18 cellular contexts compared by ENCODE assay signal in the genomic region with DNA sequence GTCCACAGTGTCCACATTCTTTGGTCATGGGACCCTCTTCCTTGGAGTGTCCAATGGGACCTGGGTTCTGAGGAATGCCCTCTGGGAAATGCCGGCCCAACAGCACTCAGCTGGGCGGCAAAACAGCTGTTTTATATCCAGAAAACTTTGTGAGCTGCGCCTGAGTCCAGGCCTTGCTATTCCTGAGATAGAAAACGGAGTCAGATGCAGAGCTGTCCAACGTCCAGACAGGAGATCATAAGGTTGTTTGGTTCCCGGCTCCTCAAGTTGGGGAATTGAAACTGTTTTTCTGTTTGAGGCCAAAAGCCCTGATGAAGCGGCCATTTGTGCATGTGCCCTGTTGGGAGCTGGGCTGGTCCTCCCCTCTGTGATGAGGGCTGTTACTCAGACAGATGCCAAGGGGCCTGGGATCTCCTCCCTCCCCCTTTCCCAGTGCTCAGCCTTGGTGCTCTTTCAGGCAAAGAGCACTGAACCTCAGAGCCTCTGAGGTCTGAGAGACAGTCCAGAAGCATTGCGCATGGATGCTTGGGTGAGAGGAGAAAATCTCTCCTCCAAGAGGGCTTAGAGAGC.
DNase-seq lines count a peak whose midpoint lies in the region; ATAC-seq, FAIRE-seq and TF ChIP-seq lines count a peak whose summit lies in the region.
"Had no signal": no experiment of that assay in that cellular context is flagged by ENCODE, and none has a peak within 500 bp of the region (broad histone marks: within the 10 kb centered on the region; RNA-seq: fewer than 3 reads in every experiment).

No MANE protein-coding gene starts in this region.

- no peaks in the 10 kb centered on the region for H3K27me3 ChIP-seq in AG04450 (ENCODE audit: control insufficient read depth, insufficient read depth, low read length)
- H3K27me3 ChIP-seq in GM12878 (replicated peaks in 1 of 2; ENCODE audit: control insufficient read depth in 2 of 2, insufficient read depth in 2 of 2, low read length in 1 of 2): no peaks in the 10 kb centered on the region
- H3K27me3 ChIP-seq in right atrium auricular region: no peaks in the 10 kb centered on the region
- H3K27me3 ChIP-seq: neutrophil had no signal

- no peak for TF ChIP-seq RAD21 in GM12878 (IDR thresholded peaks at IDR 0.05; ENCODE audit: insufficient read depth, low read depth, low read length)

- DNase-seq in AG04450 (ENCODE audit: low read depth, low spot score): peak; percentile 18
- no peak for DNase-seq in GM12878 (ENCODE audit: low read depth, low spot score)
- DNase-seq in right atrium auricular region (ENCODE audit: low spot score): no peak
- DNase-seq in sciatic nerve (ENCODE audit: low spot score): no peak
- DNase-seq in activated CD8-positive, alpha-beta memory T cell treated with anti-CD3 and anti-CD28 coated beads, Interleukin-2, amount 50 U/mL, for 48 hours: no peak
- DNase-seq in Calu3: no peak
- DNase-seq in endothelial cell (ENCODE audit: low spot score): no peak
- no peak for DNase-seq in omental fat pad (ENCODE audit: low spot score)
- DNase-seq: amniotic stem cell; CD4-positive, alpha-beta T cell; cerebellar nuclear complex; NCI-H2029 treated with DMSO at 0.1 percent for 48 hours; NCI-H524 treated with DMSO at 0.1 percent for 48 hours had no signal

- no peaks in the 10 kb centered on the region for H4K20me1 ChIP-seq in GM12878 (ENCODE audit: control insufficient read depth, insufficient read depth)

- H3K27ac Mint-ChIP-seq in Calu3 (ENCODE audit: unreplicated experiment) (no peak overlapping the region), endothelial cell (ENCODE audit: unreplicated experiment) (no peak overlapping the region)
- H3K27ac Mint-ChIP-seq: CD4-positive, alpha-beta T cell; IgD-negative memory B cell had no signal

- POLR2A ChIA-PET in AG04450 (lab: Yijun Ruan, JAX) (interaction anchor here (1.5 kb wide), 1 partner anchor 67 kb away, joined by 4 read pairs; no protein-coding TSS in a partner anchor), GM12878 (lab: Charles Lee) (interaction anchor here (0.6 to 6.0 kb wide), 13 partner anchors 8 to 626 kb away, joined by 3 to 38 read pairs (median 4); no protein-coding TSS in a partner anchor)

- CTCF ChIA-PET in AG04450 (lab: Charles Lee): interaction anchor here (0.9 to 7.0 kb wide), 9 partner anchors 8 to 339 kb away, joined by 3 to 134 read pairs (median 6); no protein-coding TSS in a partner anchor
- CTCF ChIA-PET in GM12878 (lab: Yijun Ruan, JAX): interaction anchor here (0.8 to 11.7 kb wide), 28 partner anchors 8 to 536 kb away, joined by 3 to 174 read pairs (median 8); no protein-coding TSS in a partner anchor
- CTCF ChIA-PET in Calu3 (lab: Charles Lee): interaction anchor here (1.1 to 2.1 kb wide), 2 partner anchors 17 to 258 kb away, joined by 3 to 16 read pairs; no protein-coding TSS in a partner anchor

- ATAC-seq in GM12878 (no peak), sciatic nerve (peak; percentile 29), omental fat pad (ENCODE audit: low FRiP score) (no peak)

- H3K4me3 Mint-ChIP-seq in Calu3 (ENCODE audit: low read depth, unreplicated experiment) (no peak overlapping the region), endothelial cell (ENCODE audit: unreplicated experiment) (no peak overlapping the region)
- H3K4me3 Mint-ChIP-seq: CD4-positive, alpha-beta T cell; IgD-negative memory B cell had no signal

- no peak overlapping the region for H3K4me3 ChIP-seq in AG04450 (ENCODE audit: low read depth, low read length)
- no peak overlapping the region for H3K4me3 ChIP-seq in GM12878
- no peak overlapping the region for H3K4me3 ChIP-seq in right atrium auricular region
- H3K4me3 ChIP-seq: SK-N-MC, skin epidermis had no signal

- H3K9me3 Mint-ChIP-seq in Calu3 (ENCODE audit: low read depth, unreplicated experiment) (no peaks in the 10 kb centered on the region), endothelial cell (ENCODE audit: unreplicated experiment) (no peaks in the 10 kb centered on the region)
- H3K9me3 Mint-ChIP-seq: CD4-positive, alpha-beta T cell; IgD-negative memory B cell had no signal

- H3K36me3 ChIP-seq in GM12878 (ENCODE audit: control insufficient read depth in 2 of 2, insufficient read depth in 2 of 2, low read length in 1 of 2) (no peaks in the 10 kb centered on the region), right atrium auricular region (no peaks in the 10 kb centered on the region)

- H3K4me1 Mint-ChIP-seq in Calu3 (ENCODE audit: low read depth, unreplicated experiment): no peaks in the 10 kb centered on the region
- no peaks in the 10 kb centered on the region for H3K4me1 Mint-ChIP-seq in endothelial cell (ENCODE audit: unreplicated experiment)

- H3K4me1 ChIP-seq in GM12878 (ENCODE audit: control insufficient read depth, insufficient read depth, low read length): peaks cover 6% of the 10 kb centered on the region
- peaks cover 0 to 32% of the 10 kb centered on the region in 2 donors for H3K4me1 ChIP-seq in right atrium auricular region

- H3K36me3 Mint-ChIP-seq in Calu3 (ENCODE audit: insufficient read depth, unreplicated experiment) (no peaks in the 10 kb centered on the region), endothelial cell (ENCODE audit: low read depth, unreplicated experiment) (no peaks in the 10 kb centered on the region)

- FAIRE-seq in GM12878 (lab: Jason Lieb, UNC): no peak
- FAIRE-seq: endometrium had no signal

- intact Hi-C loops in GM12878 (cut with micrococcal nuclease; ENCODE audit: unreplicated experiment): loop anchor here (2.0 to 5.0 kb wide), 3 partner anchors 36 to 193 kb away; no protein-coding TSS in a partner anchor
- intact Hi-C loops in sciatic nerve (cut with DNase I): no loop called here
- intact Hi-C loops in Calu3 (cut with micrococcal nuclease; ENCODE audit: unreplicated experiment): no loop called here

- no peak overlapping the region for H3K9ac ChIP-seq in GM12878 (ENCODE audit: control insufficient read depth, insufficient read depth, low read length)

- RAD21 ChIA-PET in GM12878 (lab: Charles Lee; ENCODE audit: unreplicated experiment): interaction anchor here (0.9 to 11.3 kb wide), 19 partner anchors 12 to 258 kb away, joined by 3 to 226 read pairs (median 9); a partner anchor contains a TSS

- no peaks in the 10 kb centered on the region for H3K9me3 ChIP-seq in AG04450 (ENCODE audit: control insufficient read depth, insufficient read depth, low read length)
- no peaks in the 10 kb centered on the region for H3K9me3 ChIP-seq in GM12878 (replicated peaks; ENCODE audit: control insufficient read depth, insufficient read depth, low read length)
- H3K9me3 ChIP-seq in right atrium auricular region: no peaks in the 10 kb centered on the region
- H3K9me3 ChIP-seq: neutrophil had no signal

- TF ChIP-seq CTCF in AG04450 (IDR thresholded peaks at IDR 0.05; ENCODE audit: low read depth, low read length) (no peak), GM12878 (IDR thresholded peaks at IDR 0.05 in 2 of 3, conservative IDR thresholded peaks at IDR 0.05 in 1 of 3; ENCODE audit: control insufficient read depth in 2 of 3, extremely low read depth in 1 of 3, insufficient read depth in 1 of 3, low read depth in 3 of 3, low read length in 3 of 3) (no peak), right atrium auricular region (IDR thresholded peaks at IDR 0.05) (no peak), Calu3 (IDR thresholded peaks at IDR 0.05; ENCODE audit: unreplicated experiment) (no peak), endothelial cell (IDR thresholded peaks at IDR 0.05; ENCODE audit: unreplicated experiment) (no peak), omental fat pad (IDR thresholded peaks at IDR 0.05) (no peak)

- H3K79me2 ChIP-seq in GM12878 (ENCODE audit: control insufficient read depth, insufficient read depth, low read length): no peaks in the 10 kb centered on the region

- TF ChIP-seq EP300 in GM12878 (IDR thresholded peaks at IDR 0.05; ENCODE audit: borderline replicate concordance in 1 of 2, control insufficient read depth in 1 of 2, low read depth in 2 of 2, low read length in 2 of 2): no peak

- H3K27me3 Mint-ChIP-seq in Calu3 (ENCODE audit: unreplicated experiment): peaks cover 5% of the 10 kb centered on the region
- peaks cover 3% of the 10 kb centered on the region for H3K27me3 Mint-ChIP-seq in endothelial cell (ENCODE audit: unreplicated experiment)
- H3K27me3 Mint-ChIP-seq: IgD-negative memory B cell had no signal

- H2AFZ ChIP-seq in GM12878 (ENCODE audit: control insufficient read depth, low read depth, low read length): no peak overlapping the region

- no peak overlapping the region for H3K4me2 ChIP-seq in GM12878 (ENCODE audit: control insufficient read depth, insufficient read depth)

- SMC1A ChIA-PET in GM12878 (lab: Charles Lee; ENCODE audit: uncharacterized antibody, unreplicated experiment): interaction anchor here (0.7 to 28.2 kb wide), 21 partner anchors 12 to 257 kb away, joined by 3 to 812 read pairs (median 6); no protein-coding TSS in a partner anchor

- 79% methylated on average over 8 of the region's 8 CpGs for WGBS in GM12878 (ENCODE audit: insufficient coverage, insufficient replicate concordance, low lambda C conversion rate, missing lambda C conversion rate)

- TF ChIP-seq POLR2A in GM12878 (IDR thresholded peaks at IDR 0.05; ENCODE audit: low read depth, low read length): no peak

- no peak overlapping the region for H3K27ac ChIP-seq in AG04450 (ENCODE audit: low read depth, low read length)
- H3K27ac ChIP-seq in GM12878 (ENCODE audit: control insufficient read depth, insufficient read depth): no peak overlapping the region
- H3K27ac ChIP-seq in right atrium auricular region: peak overlapping the region; percentile 35 to 50
- H3K27ac ChIP-seq: neutrophil, SK-N-MC had no signal

- in situ Hi-C loops in GM12878 (cut with MboI): loop anchor here (5.0 kb wide), 2 partner anchors 231 to 256 kb away; no protein-coding TSS in a partner anchor

- BruUV-seq in GM12878 (replicated peaks; lab: Mats Ljungman, UMichigan) (no TSS peak), Calu3 (replicated peaks; lab: Mats Ljungman, UMichigan) (no TSS peak)

Comparison
In these comparisons a context has a peak if more than half of its experiments do, and no peak if none do; other contexts are left out.
1. H3K27ac ChIP-seq: peak in right atrium auricular region (2 of 2); none in AG04450 (single experiment) and GM12878 (single experiment).